In the genomic region with DNA sequence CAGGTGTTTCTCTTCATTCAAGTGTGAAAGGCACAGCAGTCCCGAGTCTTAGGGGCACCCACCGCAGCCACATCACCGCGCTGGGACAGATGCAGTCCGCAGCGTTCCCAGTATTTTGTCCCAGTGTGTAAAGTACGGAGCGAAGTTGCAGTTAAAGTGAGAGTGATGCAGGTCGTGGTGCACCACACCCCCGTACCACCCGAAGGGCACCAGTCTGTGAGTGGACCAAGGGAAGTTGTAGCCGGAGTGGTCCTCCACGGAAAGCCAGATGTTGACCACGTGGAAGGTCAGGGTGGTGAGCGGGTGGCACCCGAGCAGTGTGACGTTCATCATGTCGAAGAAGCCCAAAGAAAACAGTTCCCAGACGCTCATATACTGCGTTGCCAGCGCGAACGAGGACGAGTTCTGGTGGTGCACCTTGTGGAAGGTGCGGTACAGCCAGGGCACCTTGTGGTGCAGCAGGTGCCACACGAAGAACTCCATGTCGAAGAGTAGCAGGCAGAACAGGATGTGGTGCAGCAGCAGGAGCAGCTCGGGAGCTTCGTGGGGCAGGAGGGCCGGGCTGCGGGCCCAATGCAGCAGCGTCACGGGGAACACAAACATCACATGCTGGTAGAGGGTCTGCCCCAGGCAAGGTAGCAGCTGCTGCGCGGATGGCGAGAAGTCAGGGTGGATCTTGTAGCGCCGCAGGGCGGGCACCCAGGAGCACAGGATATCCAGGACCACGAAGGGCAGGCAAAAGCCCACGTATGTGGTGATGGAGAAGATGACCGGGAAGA, we compare ENCODE assay signal across 8 cellular contexts. TPM values are rescaled to one million over a fixed set of nuclear protein-coding genes. Genes with fewer than 3 reads are reported as not detected.
DNase-seq lines count a peak whose midpoint lies in the region; ATAC-seq, FAIRE-seq and TF ChIP-seq lines count a peak whose summit lies in the region.

No MANE protein-coding gene starts in this region.

- DNase-seq in SK-N-SH, result peak; percentile 57
- peak; percentile 68 for DNase-seq in central memory CD4-positive, alpha-beta T cell
- DNase-seq in stimulated activated naive CD4-positive, alpha-beta T cell (lab: John Stamatoyannopoulos, UW), result peak in 4 of 6 experiments; percentile 29 to 66 (median 62)
- DNase-seq in RCC 7860 (ENCODE audit: low spot score), result no peak

- peaks cover 9% of the 10 kb centered on the region for H3F3A ChIP-seq in SK-N-SH (replicated peaks; ENCODE audit: insufficient read depth)

- no peaks in the 10 kb centered on the region for H4K20me1 ChIP-seq in SK-N-SH (ENCODE audit: insufficient read depth)

- H3K4me1 ChIP-seq in SK-N-SH (ENCODE audit: control insufficient read depth in 1 of 2, insufficient read depth in 2 of 2, low read depth in 1 of 2, low read length in 1 of 2) (peaks cover 3 to 19% of the 10 kb centered on the region in 2 experiments; a peak in 2 of 4 replicates), liver (ENCODE audit: control insufficient read depth in 4 of 4, insufficient read depth in 4 of 4, low read length in 3 of 4) (peaks cover 7 to 21% (median 16%) of the 10 kb centered on the region in 4 donors)

- no peak for FAIRE-seq in RCC 7860 (lab: Jason Lieb, UNC)

- peak overlapping the region; percentile 74 for H2AFZ ChIP-seq in SK-N-SH (ENCODE audit: low read depth)

- no peaks in the 10 kb centered on the region for H3K9me2 ChIP-seq in SK-N-SH

- H3K27me3 ChIP-seq in SK-N-SH (ENCODE audit: insufficient read depth), result peaks cover 22% of the 10 kb centered on the region; the same call in 1 of the 2 replicates
- peaks cover 0 to 13% (median 1%) of the 10 kb centered on the region in 4 donors for H3K27me3 ChIP-seq in liver (ENCODE audit: control insufficient read depth in 4 of 4, insufficient read depth in 4 of 4, low read length in 3 of 4)

- TF ChIP-seq EP300 in SK-N-SH (IDR thresholded peaks at IDR 0.05; ENCODE audit: borderline replicate concordance in 1 of 2, low read depth in 1 of 2, low read length in 1 of 2), result no peak

- H3K27ac ChIP-seq in SK-N-SH (ENCODE audit: low read depth in 2 of 2, low read length in 1 of 2) (no peak overlapping the region), liver (ENCODE audit: low read depth in 1 of 2, low read length in 2 of 2) (no peak overlapping the region)

- WGBS in SK-N-SH (ENCODE audit: low lambda C conversion rate), result 20% methylated on average over 37 of the region's 42 CpGs
- 10% methylated on average over 42 of the region's 42 CpGs for WGBS in liver

- peak; percentile 32 for ATAC-seq in GM18502 (IDR thresholded peaks at IDR 0.05; ENCODE audit: poor library complexity, unreplicated experiment)
- ATAC-seq in GM18519 (IDR thresholded peaks at IDR 0.05; ENCODE audit: low FRiP score, unreplicated experiment), result no peak
- no peak for ATAC-seq in HG02973 (IDR thresholded peaks at IDR 0.05; ENCODE audit: unreplicated experiment)

- TF ChIP-seq CTCF in SK-N-SH (IDR thresholded peaks at IDR 0.05) (no peak), liver (IDR thresholded peaks at IDR 0.05; ENCODE audit: low read depth, low read length, missing input control) (no peak)

- no peaks in the 10 kb centered on the region for H3K79me2 ChIP-seq in SK-N-SH (ENCODE audit: insufficient read depth)

- H3K4me3 ChIP-seq in SK-N-SH (ENCODE audit: low read depth in 2 of 2, low read length in 1 of 2) (peak overlapping the region; percentile 49 to 67), liver (ENCODE audit: low read depth in 1 of 3, low read length in 3 of 3) (peak overlapping the region in 2 of 3 donors; percentile 40 to 42)

- no peak for TF ChIP-seq RAD21 in SK-N-SH (IDR thresholded peaks at IDR 0.05; ENCODE audit: low read length)
- no peak for TF ChIP-seq RAD21 in liver (IDR thresholded peaks at IDR 0.05)

- H3K36me3 ChIP-seq in SK-N-SH (replicated peaks in 1 of 2; ENCODE audit: control insufficient read depth in 1 of 2, insufficient read depth in 2 of 2, low read length in 1 of 2), result no peaks in the 10 kb centered on the region
- no peaks in the 10 kb centered on the region for H3K36me3 ChIP-seq in liver (ENCODE audit: control insufficient read depth in 4 of 4, insufficient read depth in 3 of 4, low read depth in 1 of 4, low read length in 3 of 4)

- H3K9me3 ChIP-seq in SK-N-SH (no peaks in the 10 kb centered on the region), liver (ENCODE audit: control insufficient read depth in 4 of 4, low read length in 3 of 4) (no peaks in the 10 kb centered on the region)

- H3K4me2 ChIP-seq in SK-N-SH, result peak overlapping the region; percentile 77

- H3K9ac ChIP-seq in SK-N-SH (no peak overlapping the region), liver (ENCODE audit: low read depth in 1 of 2, low read length in 2 of 2) (no peak overlapping the region)

- POLR2A ChIA-PET in SK-N-SH (lab: Yijun Ruan, JAX), result no interaction called here

- CTCF ChIA-PET in SK-N-SH (lab: Yijun Ruan, JAX), result interaction anchor here (0.9 to 6.5 kb wide), 9 partner anchors 9 to 371 kb away, joined by 3 to 71 read pairs (median 6); no protein-coding TSS in a partner anchor

TF ChIP-seq in SK-N-SH, 30 proteins besides CTCF, POLR2A, EP300 and RAD21:
- TF ChIP-seq TEAD4 (IDR thresholded peaks at IDR 0.05; ENCODE audit: borderline replicate concordance, insufficient read depth) (no peak), CHD2 (IDR thresholded peaks at IDR 0.05; ENCODE audit: low read length, partially characterized antibody) (no peak), NFIC (IDR thresholded peaks at IDR 0.05; ENCODE audit: borderline replicate concordance) (no peak), TCF12 (IDR thresholded peaks at IDR 0.05) (no peak), FOXM1 (IDR thresholded peaks at IDR 0.05; ENCODE audit: low read depth) (no peak), SMC3 (IDR thresholded peaks at IDR 0.05; ENCODE audit: low read depth, low read length) (no peak)
- TF ChIP-seq, protein P1, sequence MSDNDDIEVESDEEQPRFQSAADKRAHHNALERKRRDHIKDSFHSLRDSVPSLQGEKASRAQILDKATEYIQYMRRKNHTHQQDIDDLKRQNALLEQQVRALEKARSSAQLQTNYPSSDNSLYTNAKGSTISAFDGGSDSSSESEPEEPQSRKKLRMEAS (IDR thresholded peaks at IDR 0.05; ENCODE audit: low read depth), result no peak
- TF ChIP-seq, protein P2, sequence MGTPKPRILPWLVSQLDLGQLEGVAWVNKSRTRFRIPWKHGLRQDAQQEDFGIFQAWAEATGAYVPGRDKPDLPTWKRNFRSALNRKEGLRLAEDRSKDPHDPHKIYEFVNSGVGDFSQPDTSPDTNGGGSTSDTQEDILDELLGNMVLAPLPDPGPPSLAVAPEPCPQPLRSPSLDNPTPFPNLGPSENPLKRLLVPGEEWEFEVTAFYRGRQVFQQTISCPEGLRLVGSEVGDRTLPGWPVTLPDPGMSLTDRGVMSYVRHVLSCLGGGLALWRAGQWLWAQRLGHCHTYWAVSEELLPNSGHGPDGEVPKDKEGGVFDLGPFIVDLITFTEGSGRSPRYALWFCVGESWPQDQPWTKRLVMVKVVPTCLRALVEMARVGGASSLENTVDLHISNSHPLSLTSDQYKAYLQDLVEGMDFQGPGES (IDR thresholded peaks at IDR 0.05; ENCODE audit: low read depth, low read length), result no peak

TF ChIP-seq in liver, 16 proteins besides CTCF, POLR2A, EP300 and RAD21:
- TF ChIP-seq HNF4G (IDR thresholded peaks at IDR 0.05) (no peak), FOXA1 (IDR thresholded peaks at IDR 0.05) (no peak)

RNA-seq across cellular contexts. Expression of a gene that starts 0.5 kb away (rescaled TPM):
- polyA plus RNA-seq in SK-N-SH (2012; rRNA removed) (not detected in 2 replicates), liver (under 1 TPM; 0.25 to 0.33 TPM)
- 0.03 TPM in 1 of 2 replicates, not detected in the other for polyA plus RNA-seq in SK-N-SH (2012; cell fraction: cytosol; rRNA removed)
- polyA plus RNA-seq in SK-N-SH (2012; cell fraction: nucleus; rRNA removed), result 0.05 TPM in 1 of 2 replicates, not detected in the other
- total RNA-seq in liver, result under 1 TPM in 1 of 2 donors, not detected in 1; 0.08 TPM

RNA-seq across cellular contexts. Expression of a gene that starts 45.0 kb away (rescaled TPM):
- 43.2 and 63.2 TPM in 2 replicates for polyA plus RNA-seq in SK-N-SH (2012; rRNA removed)
- polyA plus RNA-seq in SK-N-SH (2012; cell fraction: cytosol; rRNA removed), result 60.7 and 61.2 TPM in 2 replicates
- polyA plus RNA-seq in SK-N-SH (2012; cell fraction: nucleus; rRNA removed), result 15.3 and 45.5 TPM in 2 replicates
- total RNA-seq in liver, result 100 to 1,000 TPM in 1 of 2 donors, 10 to 100 TPM in 1; 65.4 to 176 TPM
- 10 to 100 TPM; 35.3 to 86.4 TPM for polyA plus RNA-seq in liver
